1 cellular context compared by ENCODE assay signal in the genomic region with DNA sequence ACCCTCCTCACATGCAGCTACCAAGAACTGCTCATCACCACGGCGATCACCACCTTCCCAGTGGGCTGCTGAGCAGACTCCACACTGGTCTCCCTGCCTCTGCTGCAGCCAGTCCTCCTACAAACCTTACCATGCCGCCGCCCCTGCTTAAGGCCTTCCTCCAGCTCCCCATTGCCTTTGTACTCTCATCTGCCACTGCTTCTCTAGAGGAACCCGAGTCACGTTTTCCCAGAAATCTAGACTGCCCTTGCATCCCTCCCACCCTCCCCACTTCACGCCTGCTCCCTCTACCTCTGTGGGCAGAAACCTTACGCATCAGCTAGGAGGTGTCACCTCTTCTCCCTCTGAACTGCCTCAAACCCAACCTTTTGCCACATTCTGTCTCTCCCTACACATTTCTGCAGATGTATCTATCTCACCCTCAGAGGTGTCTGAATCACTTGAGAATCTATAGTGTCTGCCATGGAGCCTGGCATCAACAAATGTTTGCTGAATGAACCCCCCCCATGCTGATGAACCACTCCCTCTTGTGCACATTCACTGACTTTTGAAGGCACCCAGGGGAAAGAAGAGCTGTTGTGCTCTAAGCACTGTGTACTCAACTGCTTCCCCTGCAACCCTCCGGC.
TF ChIP-seq lines count a peak whose summit lies in the region.

No MANE protein-coding gene starts in this region.

TF ChIP-seq in K562, 482 proteins besides CTCF, POLR2A, EP300 and RAD21:
- no peak for TF ChIP-seq ZNF239 (CRISPR knock-in tag; IDR thresholded peaks at IDR 0.05)
- TF ChIP-seq, protein P1, sequence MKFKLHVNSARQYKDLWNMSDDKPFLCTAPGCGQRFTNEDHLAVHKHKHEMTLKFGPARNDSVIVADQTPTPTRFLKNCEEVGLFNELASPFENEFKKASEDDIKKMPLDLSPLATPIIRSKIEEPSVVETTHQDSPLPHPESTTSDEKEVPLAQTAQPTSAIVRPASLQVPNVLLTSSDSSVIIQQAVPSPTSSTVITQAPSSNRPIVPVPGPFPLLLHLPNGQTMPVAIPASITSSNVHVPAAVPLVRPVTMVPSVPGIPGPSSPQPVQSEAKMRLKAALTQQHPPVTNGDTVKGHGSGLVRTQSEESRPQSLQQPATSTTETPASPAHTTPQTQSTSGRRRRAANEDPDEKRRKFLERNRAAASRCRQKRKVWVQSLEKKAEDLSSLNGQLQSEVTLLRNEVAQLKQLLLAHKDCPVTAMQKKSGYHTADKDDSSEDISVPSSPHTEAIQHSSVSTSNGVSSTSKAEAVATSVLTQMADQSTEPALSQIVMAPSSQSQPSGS (CRISPR knock-in tag; IDR thresholded peaks at IDR 0.05): no peak
- TF ChIP-seq, protein P2, sequence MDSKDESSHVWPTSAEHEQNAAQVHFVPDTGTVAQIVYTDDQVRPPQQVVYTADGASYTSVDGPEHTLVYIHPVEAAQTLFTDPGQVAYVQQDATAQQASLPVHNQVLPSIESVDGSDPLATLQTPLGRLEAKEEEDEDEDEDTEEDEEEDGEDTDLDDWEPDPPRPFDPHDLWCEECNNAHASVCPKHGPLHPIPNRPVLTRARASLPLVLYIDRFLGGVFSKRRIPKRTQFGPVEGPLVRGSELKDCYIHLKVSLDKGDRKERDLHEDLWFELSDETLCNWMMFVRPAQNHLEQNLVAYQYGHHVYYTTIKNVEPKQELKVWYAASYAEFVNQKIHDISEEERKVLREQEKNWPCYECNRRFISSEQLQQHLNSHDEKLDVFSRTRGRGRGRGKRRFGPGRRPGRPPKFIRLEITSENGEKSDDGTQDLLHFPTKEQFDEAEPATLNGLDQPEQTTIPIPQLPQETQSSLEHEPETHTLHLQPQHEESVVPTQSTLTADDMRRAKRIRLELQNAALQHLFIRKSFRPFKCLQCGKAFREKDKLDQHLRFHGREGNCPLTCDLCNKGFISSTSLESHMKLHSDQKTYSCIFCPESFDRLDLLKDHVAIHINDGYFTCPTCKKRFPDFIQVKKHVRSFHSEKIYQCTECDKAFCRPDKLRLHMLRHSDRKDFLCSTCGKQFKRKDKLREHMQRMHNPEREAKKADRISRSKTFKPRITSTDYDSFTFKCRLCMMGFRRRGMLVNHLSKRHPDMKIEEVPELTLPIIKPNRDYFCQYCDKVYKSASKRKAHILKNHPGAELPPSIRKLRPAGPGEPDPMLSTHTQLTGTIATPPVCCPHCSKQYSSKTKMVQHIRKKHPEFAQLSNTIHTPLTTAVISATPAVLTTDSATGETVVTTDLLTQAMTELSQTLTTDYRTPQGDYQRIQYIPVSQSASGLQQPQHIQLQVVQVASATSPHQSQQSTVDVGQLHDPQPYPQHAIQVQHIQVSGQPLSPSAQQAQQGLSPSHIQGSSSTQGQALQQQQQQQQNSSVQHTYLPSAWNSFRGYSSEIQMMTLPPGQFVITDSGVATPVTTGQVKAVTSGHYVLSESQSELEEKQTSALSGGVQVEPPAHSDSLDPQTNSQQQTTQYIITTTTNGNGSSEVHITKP (IDR thresholded peaks at IDR 0.05; ENCODE audit: partially characterized antibody): peak; percentile 94
